11 cellular contexts compared by ENCODE assay signal in genomic region chr22:19143212-19143611, GRCh38. TPM values are rescaled to one million over a fixed set of nuclear protein-coding genes. Genes with fewer than 3 reads are reported as not detected.
DNase-seq lines count a peak whose midpoint lies in the region; ATAC-seq and TF ChIP-seq lines count a peak whose summit lies in the region.
"Had no signal": no experiment of that assay in that cellular context is flagged by ENCODE, and none has a peak within 500 bp of the region (broad histone marks: within the 10 kb centered on the region; RNA-seq: fewer than 3 reads in every experiment).

No MANE protein-coding gene starts in this region.

- peaks cover 24% of the 10 kb centered on the region for H3K27me3 Mint-ChIP-seq in Calu3 (ENCODE audit: unreplicated experiment)
- no peaks in the 10 kb centered on the region for H3K27me3 Mint-ChIP-seq in MCF 10A (ENCODE audit: insufficient read depth, unreplicated experiment)
- H3K27me3 Mint-ChIP-seq in neural crest cell (ENCODE audit: low read depth), result peaks cover 28% of the 10 kb centered on the region

- H3K36me3 Mint-ChIP-seq in Calu3 (ENCODE audit: insufficient read depth, unreplicated experiment), result peaks cover 14% of the 10 kb centered on the region
- H3K36me3 Mint-ChIP-seq in MCF 10A (ENCODE audit: insufficient read depth, unreplicated experiment), result peaks cover 43% of the 10 kb centered on the region
- no peaks in the 10 kb centered on the region for H3K36me3 Mint-ChIP-seq in neural crest cell (ENCODE audit: low read depth)

- H4K20me1 ChIP-seq in Loucy (ENCODE audit: insufficient read depth, low read length, poor library complexity, severe bottlenecking), result peaks cover 9% of the 10 kb centered on the region

- peak overlapping the region; percentile 89 for H3K4me3 ChIP-seq in Loucy (ENCODE audit: low read length, poor library complexity, severe bottlenecking)

- H3K9me3 Mint-ChIP-seq in Calu3 (ENCODE audit: low read depth, unreplicated experiment) (no peaks in the 10 kb centered on the region), MCF 10A (ENCODE audit: unreplicated experiment) (no peaks in the 10 kb centered on the region), neural crest cell (peaks cover 3% of the 10 kb centered on the region)

- H3K79me2 ChIP-seq in Loucy (ENCODE audit: insufficient read depth, low read length), result peaks cover 15% of the 10 kb centered on the region

- H3K27ac Mint-ChIP-seq in Calu3 (ENCODE audit: unreplicated experiment) (peak overlapping the region; percentile 85), MCF 10A (ENCODE audit: low read depth, unreplicated experiment) (no peak overlapping the region), neural crest cell (ENCODE audit: unreplicated experiment) (no peak overlapping the region)

- BruUV-seq in Calu3 (replicated peaks; lab: Mats Ljungman, UMichigan), result no TSS peak
- BruUV-seq in MCF 10A (replicated peaks; lab: Mats Ljungman, UMichigan), result no TSS peak

- H3K4me1 Mint-ChIP-seq in Calu3 (ENCODE audit: low read depth, unreplicated experiment) (peaks cover 11% of the 10 kb centered on the region), MCF 10A (ENCODE audit: insufficient read depth, unreplicated experiment) (peaks cover 11% of the 10 kb centered on the region), neural crest cell (peaks cover 12% of the 10 kb centered on the region)

- ATAC-seq in GM19463 (IDR thresholded peaks at IDR 0.05; ENCODE audit: unreplicated experiment), result no peak

- H3K4me1 ChIP-seq in Loucy (ENCODE audit: insufficient read depth, low read length, poor library complexity, severe bottlenecking), result peaks cover 7% of the 10 kb centered on the region

- H3K27me3 ChIP-seq in Loucy (ENCODE audit: insufficient read depth, low read length, poor library complexity, severe bottlenecking), result no peaks in the 10 kb centered on the region

- H3K9ac ChIP-seq in Loucy (ENCODE audit: low read depth, low read length, poor library complexity, severe bottlenecking), result peak overlapping the region; percentile 91

- no peaks in the 10 kb centered on the region for H3K9me3 ChIP-seq in Loucy (ENCODE audit: insufficient read depth, low read depth, low read length)

- no peak for DNase-seq in Calu3
- DNase-seq in MCF 10A (ENCODE audit: unreplicated experiment), result no peak
- DNase-seq in neural crest cell (ENCODE audit: low read depth, low spot score), result no peak
- DNase-seq in NCI-H2029 (lab: John Stamatoyannopoulos, UW), result no peak
- DNase-seq in dedifferentiated amniotic fluid mesenchymal stem cell (ENCODE audit: extremely low spot score), result no peak
- DNase-seq: NCI-H1417, RPMI8226, small intestine had no signal

- no peaks in the 10 kb centered on the region for H3F3A ChIP-seq in Loucy (ENCODE audit: low read depth)

- peaks cover 18% of the 10 kb centered on the region; the same call in 1 of the 2 replicates for H3K36me3 ChIP-seq in Loucy (ENCODE audit: insufficient read depth, low read length)

- intact Hi-C loops in Calu3 (cut with micrococcal nuclease; ENCODE audit: unreplicated experiment), result no loop called here
- intact Hi-C loops in MCF 10A (cut with micrococcal nuclease), result no loop called here

- H3K4me2 ChIP-seq in Loucy (ENCODE audit: low read depth, low read length, poor library complexity, severe bottlenecking), result peak overlapping the region; percentile 99

- TF ChIP-seq CTCF in Calu3 (IDR thresholded peaks at IDR 0.05; ENCODE audit: unreplicated experiment) (no peak), Loucy (conservative IDR thresholded peaks at IDR 0.05; ENCODE audit: low read length) (no peak), MCF 10A (IDR thresholded peaks at IDR 0.05; ENCODE audit: unreplicated experiment) (no peak), neural crest cell (conservative IDR thresholded peaks at IDR 0.05) (no peak)

- no peak overlapping the region for H2AFZ ChIP-seq in Loucy (ENCODE audit: low read length)

- POLR2A ChIA-PET in MCF 10A (lab: Yijun Ruan, JAX), result interaction anchor here (0.8 to 2.9 kb wide), 7 partner anchors 9 to 149 kb away, joined by 3 to 30 read pairs (median 14); partner anchors contain the start of genes CLTCL1, DGCR2 and SLC25A1

- no peaks in the 10 kb centered on the region for H3K9me2 ChIP-seq in Loucy (replicated peaks; ENCODE audit: low read depth, low read length)

- peak overlapping the region; percentile 94 for H3K4me3 Mint-ChIP-seq in Calu3 (ENCODE audit: low read depth, unreplicated experiment)
- peak overlapping the region; percentile 100 for H3K4me3 Mint-ChIP-seq in MCF 10A (ENCODE audit: unreplicated experiment)
- peak overlapping the region; percentile 98 for H3K4me3 Mint-ChIP-seq in neural crest cell

- CTCF ChIA-PET in Calu3 (lab: Charles Lee) (interaction anchor here (2.0 kb wide), 1 partner anchor 15 kb away, joined by 6 read pairs; no protein-coding TSS in a partner anchor), MCF 10A (lab: Yijun Ruan, JAX) (interaction anchor here (0.6 to 0.9 kb wide), 4 partner anchors 18 to 342 kb away, joined by 3 to 4 read pairs (median 4); no protein-coding TSS in a partner anchor)

RNA-seq across cellular contexts. Expression of gene ESS2, which starts 1.2 kb away (rescaled TPM):
- total RNA-seq in Calu3 (2022) (15.9 and 16.8 TPM in 2 replicates), MCF 10A (2022) (12.4 and 18.1 TPM in 2 replicates), neural crest cell (22.7 and 23.5 TPM in 2 replicates)

RNA-seq across cellular contexts. Expression of gene GSC2, which starts 6.9 kb away (rescaled TPM):
- total RNA-seq in Calu3 (2022) (not detected in 2 replicates), MCF 10A (2022) (not detected in 2 replicates), neural crest cell (not detected in 2 replicates)
- total RNA-seq: subcutaneous adipose tissue had no signal

RNA-seq across cellular contexts. Expression of gene TSSK2, which starts 12.1 kb away (rescaled TPM):
- total RNA-seq in Calu3 (2022) (not detected in 2 replicates), MCF 10A (2022) (not detected in 2 replicates), neural crest cell (not detected in 2 replicates)
- total RNA-seq: subcutaneous adipose tissue had no signal

RNA-seq across cellular contexts. Expression of gene DGCR2, which starts 21.0 kb away (rescaled TPM):
- total RNA-seq in Calu3 (2022) (76.4 and 81.8 TPM in 2 replicates), MCF 10A (2022) (41.2 and 50.1 TPM in 2 replicates), neural crest cell (83.6 and 91.6 TPM in 2 replicates)

RNA-seq across cellular contexts. Expression of gene SLC25A1, which starts 35.3 kb away (rescaled TPM):
- total RNA-seq in Calu3 (2022) (118 and 120 TPM in 2 replicates), MCF 10A (2022) (41.0 and 53.9 TPM in 2 replicates), neural crest cell (172 and 173 TPM in 2 replicates)
